In genomic region chr3:105912891-105913290, GRCh38 we compare ENCODE assay signal across 9 cellular contexts.
"Had no signal": no experiment of that assay in that cellular context is flagged by ENCODE, and none has a peak within 500 bp of the region (broad histone marks: within the 10 kb centered on the region; RNA-seq: fewer than 3 reads in every experiment).

No MANE protein-coding gene starts in this region.

- H3K9me3 ChIP-seq: HAP-1 had no signal

- H3K4me1 Mint-ChIP-seq: GM23338, H9 had no signal

- H3K36me3 ChIP-seq: HAP-1 had no signal

- H3K4me3 ChIP-seq: GM23248, GM23338, HAP-1 had no signal

- DNase-seq: GM23248, GOT3, H7, H9, HCEC 1CT, HFFc6 had no signal

- ATAC-seq: GM23338, HCT116 had no signal

- H3K4me1 ChIP-seq: HAP-1 had no signal

- H3K27ac Mint-ChIP-seq: GM23338, HFFc6 had no signal

- H3K27ac ChIP-seq: GM23248 had no signal

- H3K4me3 Mint-ChIP-seq: GM23338, H9, HFFc6 had no signal
